Comparison of ENCODE assay signal across 12 cellular contexts in genomic region chr7:802500-803242, GRCh38. TPM values are rescaled to one million over a fixed set of nuclear protein-coding genes. Genes with fewer than 3 reads are reported as not detected.
A peak's percentile ranks its signal among the peaks of the same experiment; 100 is the strongest.
DNase-seq lines count a peak whose midpoint lies in the region; ATAC-seq and TF ChIP-seq lines count a peak whose summit lies in the region.
"Had no signal": no experiment of that assay in that cellular context is flagged by ENCODE, and none has a peak within 500 bp of the region (broad histone marks: within the 10 kb centered on the region; RNA-seq: fewer than 3 reads in every experiment).

No MANE protein-coding gene starts in this region.

- peak overlapping the region; percentile 9 for H3K4me3 ChIP-seq in fibroblast of villous mesenchyme (ENCODE audit: low read depth, low read length)
- H3K4me3 ChIP-seq in psoas muscle = peak overlapping the region; percentile 29

- no peaks in the 10 kb centered on the region for H3K27me3 ChIP-seq in psoas muscle (ENCODE audit: insufficient read depth in 3 of 3, low read length in 2 of 3)

- TF ChIP-seq CTCF in natural killer cell (IDR thresholded peaks at IDR 0.05) (no peak), fibroblast of villous mesenchyme (IDR thresholded peaks at IDR 0.05; ENCODE audit: insufficient read depth, low read depth, low read length) (no peak), psoas muscle (IDR thresholded peaks at IDR 0.05) (no peak)

- H3K9me3 ChIP-seq in psoas muscle = no peaks in the 10 kb centered on the region

- 73 to 79% (median 75%) methylated on average over 18 of the region's 18 CpGs for WGBS in psoas muscle, 3 donors

- intact Hi-C loops in natural killer cell (cut with micrococcal nuclease) (no loop called here), psoas muscle (cut with DNase I) (no loop called here)

- ATAC-seq in natural killer cell treated with Interleukin-12 subunit alpha and Interleukin-12 subunit beta and Interleukin-15 and Interleukin-18, amount 100 ng/mL, for 72 hours = no peak
- no peak for ATAC-seq in natural killer cell
- ATAC-seq in psoas muscle = no peak
- no peak for ATAC-seq in GM21515 (IDR thresholded peaks at IDR 0.05; ENCODE audit: unreplicated experiment)
- ATAC-seq: activated naive CD4-positive, alpha-beta T cell treated with anti-CD3 and anti-CD28 coated beads, Interleukin-2, amount 50 U/mL, for 72 hours had no signal

- peaks cover 10 to 21% of the 10 kb centered on the region in 2 donors for H3K27me3 Mint-ChIP-seq in natural killer cell treated with Interleukin-12 subunit alpha and Interleukin-12 subunit beta and Interleukin-15 and Interleukin-18, amount 100 ng/mL, for 72 hours
- peaks cover 10 to 19% of the 10 kb centered on the region in 2 donors for H3K27me3 Mint-ChIP-seq in natural killer cell (ENCODE audit: low read depth in 2 of 2)
- H3K27me3 Mint-ChIP-seq: central memory CD8-positive, alpha-beta T cell had no signal

- H3K4me3 Mint-ChIP-seq in natural killer cell treated with Interleukin-12 subunit alpha and Interleukin-12 subunit beta and Interleukin-15 and Interleukin-18, amount 100 ng/mL, for 72 hours = no peak overlapping the region
- H3K4me3 Mint-ChIP-seq in natural killer cell = no peak overlapping the region
- H3K4me3 Mint-ChIP-seq: central memory CD8-positive, alpha-beta T cell had no signal

- H3K27ac ChIP-seq in psoas muscle = peak overlapping the region; percentile 62

- H3K27ac Mint-ChIP-seq in natural killer cell treated with Interleukin-12 subunit alpha and Interleukin-12 subunit beta and Interleukin-15 and Interleukin-18, amount 100 ng/mL, for 72 hours = no peak overlapping the region
- H3K27ac Mint-ChIP-seq in natural killer cell = no peak overlapping the region

- peaks cover 7% of the 10 kb centered on the region for H3K4me1 ChIP-seq in psoas muscle

- peak; percentile 42 for DNase-seq in natural killer cell treated with Interleukin-12 subunit alpha and Interleukin-12 subunit beta and Interleukin-15 and Interleukin-18, amount 100 ng/mL, for 72 hours (ENCODE audit: low spot score)
- DNase-seq in natural killer cell (no peak), fibroblast of villous mesenchyme (ENCODE audit: low read depth) (no peak), psoas muscle (no peak), KG1 (lab: John Stamatoyannopoulos, UW) (no peak), Ammon's horn (ENCODE audit: low spot score) (no peak), HUDEP-2 (lab: John Stamatoyannopoulos, UW; ENCODE audit: unreplicated experiment in 76 of 76) (no peak)
- DNase-seq: activated CD8-positive, alpha-beta memory T cell treated with anti-CD3 and anti-CD28 coated beads, Interleukin-2, amount 50 U/mL, for 4 hours; MM.1S had no signal

- H3K36me3 ChIP-seq in psoas muscle (ENCODE audit: insufficient read depth in 1 of 2, low read depth in 1 of 2) = no peaks in the 10 kb centered on the region

- no peaks in the 10 kb centered on the region for H3K9me3 Mint-ChIP-seq in natural killer cell treated with Interleukin-12 subunit alpha and Interleukin-12 subunit beta and Interleukin-15 and Interleukin-18, amount 100 ng/mL, for 72 hours
- H3K9me3 Mint-ChIP-seq in natural killer cell = no peaks in the 10 kb centered on the region
- H3K9me3 Mint-ChIP-seq: central memory CD8-positive, alpha-beta T cell had no signal

- no peaks in the 10 kb centered on the region for H3K4me1 Mint-ChIP-seq in natural killer cell treated with Interleukin-12 subunit alpha and Interleukin-12 subunit beta and Interleukin-15 and Interleukin-18, amount 100 ng/mL, for 72 hours (ENCODE audit: low read depth in 2 of 2)
- no peaks in the 10 kb centered on the region for H3K4me1 Mint-ChIP-seq in natural killer cell
- H3K4me1 Mint-ChIP-seq: central memory CD8-positive, alpha-beta T cell had no signal

- H3K36me3 Mint-ChIP-seq in natural killer cell treated with Interleukin-12 subunit alpha and Interleukin-12 subunit beta and Interleukin-15 and Interleukin-18, amount 100 ng/mL, for 72 hours = no peaks in the 10 kb centered on the region
- no peaks in the 10 kb centered on the region for H3K36me3 Mint-ChIP-seq in natural killer cell

RNA-seq across cellular contexts. Expression of gene SUN1, which starts 29.6 kb away (rescaled TPM):
- total RNA-seq in natural killer cell treated with Interleukin-12 subunit alpha and Interleukin-12 subunit beta and Interleukin-15 and Interleukin-18, amount 100 ng/mL, for 72 hours = 10 to 100 TPM; 34.3 to 50.4 TPM
- total RNA-seq in natural killer cell (10 to 100 TPM; 40.2 to 63.5 (median 48.0) TPM), fibroblast of villous mesenchyme (73.4 and 85.4 TPM in 2 replicates), psoas muscle (100 to 1,000 TPM; 125 to 144 (median 137) TPM)
- 100 to 1,000 TPM in 1 of 3 donors, 10 to 100 TPM in 2; 52.5 to 159 (median 64.6) TPM for polyA plus RNA-seq in psoas muscle
